21 cellular contexts compared by ENCODE assay signal in genomic region chr4:2604614-2605013, GRCh38.
A peak's percentile ranks its signal among the peaks of the same experiment; 100 is the strongest.
DNase-seq lines count a peak whose midpoint lies in the region; ATAC-seq and TF ChIP-seq lines count a peak whose summit lies in the region.
"Had no signal": no experiment of that assay in that cellular context is flagged by ENCODE, and none has a peak within 500 bp of the region (broad histone marks: within the 10 kb centered on the region; RNA-seq: fewer than 3 reads in every experiment).

No MANE protein-coding gene starts in this region.

- no peaks in the 10 kb centered on the region for H3K9me3 Mint-ChIP-seq in central memory CD8-positive, alpha-beta T cell
- no peaks in the 10 kb centered on the region for H3K9me3 Mint-ChIP-seq in nephron
- H3K9me3 Mint-ChIP-seq: GM23338 had no signal

- POLR2A ChIA-PET in HEK293T (lab: Yijun Ruan, JAX): no interaction called here

- peaks cover 9 to 16% of the 10 kb centered on the region in 2 experiments for H3K4me1 ChIP-seq in trophoblast cell (ENCODE audit: control insufficient read depth in 1 of 2, insufficient read depth in 2 of 2, low read length in 2 of 2)
- H3K4me1 ChIP-seq: SJCRH30 had no signal

- no peak for ATAC-seq in central memory CD8-positive, alpha-beta T cell (replicated peaks; ENCODE audit: extremely low read depth, poor library complexity, severe bottlenecking)
- ATAC-seq: GM23338, HCT116 had no signal

- TF ChIP-seq CTCF in nephron (IDR thresholded peaks at IDR 0.05; ENCODE audit: unreplicated experiment in 3 of 3): no peak

- H3K4ac ChIP-seq in trophoblast cell (ENCODE audit: low read depth, low read length): no peak overlapping the region

- H3K9me3 ChIP-seq in trophoblast cell (ENCODE audit: insufficient read depth, low read depth, low read length): no peaks in the 10 kb centered on the region
- H3K9me3 ChIP-seq: SJCRH30 had no signal

- WGBS in trophoblast cell (ENCODE audit: extremely low coverage, insufficient coverage, insufficient read length): no CpG with 5 or more reads among the region's 4 CpGs

- H2BK12ac ChIP-seq in trophoblast cell (ENCODE audit: low read length): no peak overlapping the region

- no peak overlapping the region for H2AK5ac ChIP-seq in trophoblast cell (ENCODE audit: low read length)

- peaks cover 4 to 7% of the 10 kb centered on the region in 2 experiments for H3K36me3 ChIP-seq in trophoblast cell (ENCODE audit: control insufficient read depth in 1 of 2, insufficient read depth in 2 of 2, low read length in 2 of 2)

- peak overlapping the region; percentile 9 for H3K27ac Mint-ChIP-seq in central memory CD8-positive, alpha-beta T cell (ENCODE audit: low read depth)
- peak overlapping the region; percentile 11 to 38 (median 38) for H3K27ac Mint-ChIP-seq in nephron
- H3K27ac Mint-ChIP-seq: GM23338 had no signal

- no peaks in the 10 kb centered on the region for H3K79me1 ChIP-seq in trophoblast cell (ENCODE audit: low read length)

- no peak overlapping the region for H4K8ac ChIP-seq in trophoblast cell (ENCODE audit: low read depth, low read length)

- no peak overlapping the region for H3K9ac ChIP-seq in trophoblast cell (ENCODE audit: low read length)

- DNase-seq in DMS79 treated with DMSO at 0.1 percent for 48 hours (lab: John Stamatoyannopoulos, UW) (peak; percentile 3), DMS79 (lab: John Stamatoyannopoulos, UW) (no peak), HEK293T (ENCODE audit: extremely low spot score) (no peak), HUDEP-2 (lab: John Stamatoyannopoulos, UW; ENCODE audit: unreplicated experiment in 76 of 76) (no peak), trophoblast cell (no peak), SW480 (ENCODE audit: low spot score) (no peak)
- DNase-seq in central memory CD8-positive, alpha-beta T cell (ENCODE audit: low spot score in 2 of 2): no peak
- DNase-seq: Karpas-422, MV-4-11, NCI-H1105 treated with DMSO at 0.1 percent for 48 hours, NCI-H2029 treated with DMSO at 0.1 percent for 48 hours, NCI-H226, NCI-H510A treated with DMSO at 0.1 percent for 48 hours, NCI-H82, OCI-M1, SJCRH30 had no signal

- no peak overlapping the region for H3K23ac ChIP-seq in trophoblast cell (ENCODE audit: low read length)

- H3K4me2 ChIP-seq in trophoblast cell (ENCODE audit: low read length): no peak overlapping the region
- H3K4me2 ChIP-seq: GM23338 had no signal

- H3K36me3 Mint-ChIP-seq in central memory CD8-positive, alpha-beta T cell (ENCODE audit: insufficient read depth): peaks cover 22% of the 10 kb centered on the region
- H3K36me3 Mint-ChIP-seq in nephron (ENCODE audit: low read depth): peaks cover 24% of the 10 kb centered on the region

- H4K91ac ChIP-seq in trophoblast cell (ENCODE audit: low read depth, low read length): no peak overlapping the region

- no peak overlapping the region for H3K18ac ChIP-seq in trophoblast cell (ENCODE audit: low read length)

- H3K4me1 Mint-ChIP-seq in central memory CD8-positive, alpha-beta T cell: peaks cover 33% of the 10 kb centered on the region
- H3K4me1 Mint-ChIP-seq in nephron: peaks cover 26% of the 10 kb centered on the region

- H3K4me3 Mint-ChIP-seq in central memory CD8-positive, alpha-beta T cell: no peak overlapping the region
- H3K4me3 Mint-ChIP-seq in nephron: no peak overlapping the region
- H3K4me3 Mint-ChIP-seq: GM23338 had no signal

- H2BK120ac ChIP-seq in trophoblast cell (ENCODE audit: insufficient read depth, low read length, poor library complexity): no peak overlapping the region

- H3K14ac ChIP-seq in trophoblast cell (ENCODE audit: low read length): no peak overlapping the region

- CTCF ChIA-PET in HEK293T (lab: Yijun Ruan, JAX): interaction anchor here (0.6 kb wide), 2 partner anchors 16 to 107 kb away, joined by 3 to 5 read pairs; no protein-coding TSS in a partner anchor

- H2AFZ ChIP-seq in trophoblast cell (ENCODE audit: insufficient read depth, low read length, poor library complexity): no peak overlapping the region
- H2AFZ ChIP-seq: GM23338 had no signal

- no peaks in the 10 kb centered on the region for H3K27me3 ChIP-seq in trophoblast cell (ENCODE audit: insufficient read depth, low read length)
- H3K27me3 ChIP-seq: SJCRH30 had no signal

- no peak overlapping the region for H3K27ac ChIP-seq in trophoblast cell (ENCODE audit: low read depth, low read length)
- H3K27ac ChIP-seq: 22Rv1, C4-2B, SJCRH30 had no signal

- H2BK5ac ChIP-seq in trophoblast cell (ENCODE audit: low read depth, low read length, poor library complexity): no peak overlapping the region

- H3K4me3 ChIP-seq in trophoblast cell (ENCODE audit: low read depth, low read length): no peak overlapping the region
- H3K4me3 ChIP-seq: GM23338, SJCRH30 had no signal

- H3K27me3 Mint-ChIP-seq in central memory CD8-positive, alpha-beta T cell: no peaks in the 10 kb centered on the region
- H3K27me3 Mint-ChIP-seq in nephron (ENCODE audit: low read depth): no peaks in the 10 kb centered on the region

- H4K12ac ChIP-seq in trophoblast cell (ENCODE audit: low read depth, low read length): no peak overlapping the region

- peaks cover 4% of the 10 kb centered on the region for H3K79me2 ChIP-seq in trophoblast cell (ENCODE audit: control insufficient read depth, insufficient read depth, low read length, poor library complexity)

TF ChIP-seq in HEK293T, 16 proteins besides CTCF, POLR2A, EP300 and RAD21:
- TF ChIP-seq ZNF384 (IDR thresholded peaks at IDR 0.05) (peak; percentile 87), PKNOX1 (IDR thresholded peaks at IDR 0.05) (peak; percentile 73; the same call in 1 of the 2 replicates), NFRKB (IDR thresholded peaks at IDR 0.05) (no peak)
TF ChIP-seq in HEK293T: peak in this region for 2.
